Comparison of ENCODE assay signal across 16 cellular contexts in genomic region chr10:125082881-125083575, GRCh38.
A peak's percentile ranks its signal among the peaks of the same experiment; 100 is the strongest.
DNase-seq lines count a peak whose midpoint lies in the region; ATAC-seq and TF ChIP-seq lines count a peak whose summit lies in the region.
"Had no signal": no experiment of that assay in that cellular context is flagged by ENCODE, and none has a peak within 500 bp of the region (broad histone marks: within the 10 kb centered on the region; RNA-seq: fewer than 3 reads in every experiment).

No MANE protein-coding gene starts in this region.

- no peak overlapping the region for H3K27ac Mint-ChIP-seq in activated T-helper 17 cell treated with anti-CD3 and anti-CD28 coated beads, Interleukin-2, amount 50 U/mL, for 72 hours
- H3K27ac Mint-ChIP-seq: activated CD4-positive, alpha-beta T cell treated with anti-CD3 and anti-CD28 coated beads for 36 hours; naive thymus-derived CD4-positive, alpha-beta T cell had no signal

- H4K20me1 ChIP-seq in IMR-90 (ENCODE audit: insufficient read depth, low read length): peaks cover 26% of the 10 kb centered on the region

- H3K4ac ChIP-seq in IMR-90 (ENCODE audit: low read depth, low read length): peak overlapping the region; percentile 75

- H3K36me3 ChIP-seq in IMR-90 (ENCODE audit: control insufficient read depth, insufficient read depth, low read length) (peaks cover 10% of the 10 kb centered on the region), brain microvascular endothelial cell (replicated peaks) (peaks cover 7% of the 10 kb centered on the region), lung (ENCODE audit: control insufficient read depth in 2 of 2, insufficient read depth in 2 of 2, low read length in 2 of 2) (peaks cover 0 to 11% of the 10 kb centered on the region in 2 donors), stomach (peaks cover 7 to 33% (median 19%) of the 10 kb centered on the region in 4 donors)

- dilution Hi-C loops in IMR-90 (cut with HindIII; ENCODE audit: low sequenced_read_pairs, unreplicated experiment): no loop called here

- H3K56ac ChIP-seq in IMR-90 (ENCODE audit: extremely low read depth, insufficient read depth, low read length): no peak overlapping the region

- peak overlapping the region; percentile 15; the same call in 1 of the 2 replicates for H3K9ac ChIP-seq in IMR-90 (ENCODE audit: low read depth, low read length)

- H3K27me3 ChIP-seq in IMR-90 (ENCODE audit: control insufficient read depth, insufficient read depth, low read length): no peaks in the 10 kb centered on the region
- H3K27me3 ChIP-seq in brain microvascular endothelial cell (replicated peaks): no peaks in the 10 kb centered on the region
- no peaks in the 10 kb centered on the region for H3K27me3 ChIP-seq in lung (ENCODE audit: control insufficient read depth, insufficient read depth)
- no peaks in the 10 kb centered on the region for H3K27me3 ChIP-seq in stomach
- H3K27me3 ChIP-seq: left lung, suprapubic skin had no signal

- H2BK20ac ChIP-seq in IMR-90 (ENCODE audit: low read depth, low read length): peak overlapping the region; percentile 35

- H2BK120ac ChIP-seq in IMR-90 (ENCODE audit: low read depth, low read length): peak overlapping the region; percentile 76

- H3K9me3 Mint-ChIP-seq in activated T-helper 17 cell treated with anti-CD3 and anti-CD28 coated beads, Interleukin-2, amount 50 U/mL, for 72 hours: no peaks in the 10 kb centered on the region
- H3K9me3 Mint-ChIP-seq: naive thymus-derived CD4-positive, alpha-beta T cell had no signal

- H4K5ac ChIP-seq in IMR-90 (ENCODE audit: low read depth, low read length): peak overlapping the region; percentile 35; the same call in 1 of the 2 replicates

- peak overlapping the region; percentile 40; the same call in 1 of the 2 replicates for H3K23ac ChIP-seq in IMR-90 (ENCODE audit: low read depth, low read length)

- peak overlapping the region; percentile 63 for H2AK5ac ChIP-seq in IMR-90 (ENCODE audit: low read depth, low read length)

- H2BK5ac ChIP-seq in IMR-90 (ENCODE audit: low read depth, low read length, poor library complexity, severe bottlenecking): peak overlapping the region; percentile 80

- H2BK15ac ChIP-seq in IMR-90 (ENCODE audit: low read depth, low read length): peak overlapping the region; percentile 17; the same call in 2 of the 3 replicates

- peaks cover 41% of the 10 kb centered on the region for H3K9me1 ChIP-seq in IMR-90 (ENCODE audit: insufficient read depth, low read length)

- ATAC-seq in IMR-90 (ENCODE audit: low read depth): no peak
- ATAC-seq in lung (ENCODE audit: insufficient read depth, low FRiP score): no peak
- ATAC-seq in activated T-helper 17 cell treated with anti-CD3 and anti-CD28 coated beads, Interleukin-2, amount 50 U/mL, for 72 hours (replicated peaks): no peak
- ATAC-seq: activated CD4-positive, alpha-beta T cell treated with anti-CD3 and anti-CD28 coated beads for 36 hours; naive thymus-derived CD4-positive, alpha-beta T cell had no signal

- in situ Hi-C loops in IMR-90 (cut with MboI; ENCODE audit: low sequenced_read_pairs): no loop called here
- in situ Hi-C loops in brain microvascular endothelial cell (cut with HindIII; ENCODE audit: low pct_ligation_motif_present, low sequenced_read_pairs): no loop called here

- H3K9me3 ChIP-seq in IMR-90 (ENCODE audit: control insufficient read depth, insufficient read depth, low read length) (no peaks in the 10 kb centered on the region), lung (ENCODE audit: control insufficient read depth in 2 of 2, insufficient read depth in 1 of 2, low read length in 1 of 2) (no peaks in the 10 kb centered on the region), stomach (no peaks in the 10 kb centered on the region)
- H3K9me3 ChIP-seq: left lung, suprapubic skin had no signal

- TF ChIP-seq POLR2A in IMR-90 (IDR thresholded peaks at IDR 0.05; ENCODE audit: low read depth, low read length) (no peak), stomach (IDR thresholded peaks at IDR 0.05) (no peak)

- DNase-seq in IMR-90 (no peak), brain microvascular endothelial cell (no peak), lung (ENCODE audit: low spot score) (no peak), stomach (no peak), GF-D8 (lab: John Stamatoyannopoulos, UW) (no peak), KG1 (lab: John Stamatoyannopoulos, UW) (no peak)
- DNase-seq: activated CD4-positive, alpha-beta T cell treated with anti-CD3 and anti-CD28 coated beads for 36 hours; activated gamma-delta T cell treated with Interleukin-2 at 50 U/mL for 16 hours; hypothalamus; left lung; MM.1S; naive thymus-derived CD4-positive, alpha-beta T cell; NCI-H187; T-helper 9 cell had no signal

- no peaks in the 10 kb centered on the region for H3K36me3 Mint-ChIP-seq in activated T-helper 17 cell treated with anti-CD3 and anti-CD28 coated beads, Interleukin-2, amount 50 U/mL, for 72 hours (ENCODE audit: low read depth)
- H3K36me3 Mint-ChIP-seq: naive thymus-derived CD4-positive, alpha-beta T cell had no signal

- H3K4me3 ChIP-seq in IMR-90 (ENCODE audit: insufficient read depth, low read depth, low read length): no peak overlapping the region
- no peak overlapping the region for H3K4me3 ChIP-seq in brain microvascular endothelial cell (ENCODE audit: low read depth, low read length)
- no peak overlapping the region for H3K4me3 ChIP-seq in lung
- no peak overlapping the region for H3K4me3 ChIP-seq in stomach
- H3K4me3 ChIP-seq: left lung, suprapubic skin had no signal

- H4K91ac ChIP-seq in IMR-90 (ENCODE audit: insufficient read depth, low read depth, low read length): peak overlapping the region; percentile 79

- POLR2A ChIA-PET in IMR-90 (lab: Charles Lee; ENCODE audit: unreplicated experiment): no interaction called here

- 43% methylated on average over 4 of the region's 15 CpGs; no CpG with 5 or more reads in 1 of the 2 experiments for WGBS in IMR-90 (ENCODE audit: extremely low coverage in 2 of 2, insufficient read length in 1 of 2), 2 experiments
- 85% methylated on average over 15 of the region's 15 CpGs for WGBS in lung, 2 donors
- 72 to 88% (median 75%) methylated on average over 14 to 15 of the region's 15 CpGs for WGBS in stomach, 5 donors

- intact Hi-C loops in IMR-90 (cut with micrococcal nuclease): no loop called here
- intact Hi-C loops in stomach (cut with DNase I; ENCODE audit: low total_unique reads): no loop called here

- H3K4me2 ChIP-seq in IMR-90 (ENCODE audit: low read depth, low read length): peak overlapping the region; percentile 13

- CTCF ChIA-PET in IMR-90 (lab: Yijun Ruan, JAX): no interaction called here

- peak overlapping the region; percentile 62 for H3K18ac ChIP-seq in IMR-90 (ENCODE audit: low read depth, low read length)

- H3K27me3 Mint-ChIP-seq in activated T-helper 17 cell treated with anti-CD3 and anti-CD28 coated beads, Interleukin-2, amount 50 U/mL, for 72 hours: peaks cover 5% of the 10 kb centered on the region
- H3K27me3 Mint-ChIP-seq: activated CD4-positive, alpha-beta T cell treated with anti-CD3 and anti-CD28 coated beads for 36 hours had no signal

- peak overlapping the region; percentile 48 for H3K27ac ChIP-seq in IMR-90 (ENCODE audit: insufficient read depth, low read length)
- peak overlapping the region; percentile 98 for H3K27ac ChIP-seq in brain microvascular endothelial cell
- H3K27ac ChIP-seq in lung (ENCODE audit: low read depth in 1 of 2, low read length in 1 of 2): peak overlapping the region; percentile 34 to 56
- peak overlapping the region; percentile 7 to 82 (median 78) for H3K27ac ChIP-seq in stomach
- H3K27ac ChIP-seq: suprapubic skin had no signal

- peak overlapping the region; percentile 59 for H3K14ac ChIP-seq in IMR-90 (replicated peaks; ENCODE audit: low read depth, low read length)

- peaks cover 41 to 84% of the 10 kb centered on the region in 2 experiments for H3K79me1 ChIP-seq in IMR-90 (ENCODE audit: low read depth in 1 of 2, low read length in 2 of 2)

- H3K4me3 Mint-ChIP-seq in activated T-helper 17 cell treated with anti-CD3 and anti-CD28 coated beads, Interleukin-2, amount 50 U/mL, for 72 hours: no peak overlapping the region
- H3K4me3 Mint-ChIP-seq: activated CD4-positive, alpha-beta T cell treated with anti-CD3 and anti-CD28 coated beads for 36 hours; naive thymus-derived CD4-positive, alpha-beta T cell had no signal

- no peak for TF ChIP-seq CTCF in IMR-90 (conservative IDR thresholded peaks at IDR 0.05; ENCODE audit: low read depth, low read length)
- TF ChIP-seq CTCF in brain microvascular endothelial cell (IDR thresholded peaks at IDR 0.05; ENCODE audit: low read depth, low read length, missing control alignments): no peak
- TF ChIP-seq CTCF in lung (IDR thresholded peaks at IDR 0.05; ENCODE audit: control extremely low read depth, extremely low read depth): no peak
- no peak for TF ChIP-seq CTCF in stomach (IDR thresholded peaks at IDR 0.05)

- TF ChIP-seq RAD21 in IMR-90 (IDR thresholded peaks at IDR 0.05; ENCODE audit: low read length): no peak

- no peak overlapping the region for H2AFZ ChIP-seq in IMR-90 (replicated peaks; ENCODE audit: low read length, poor library complexity)

- H3K4me1 ChIP-seq in IMR-90 (ENCODE audit: control insufficient read depth, insufficient read depth, low read length) (peaks cover 27% of the 10 kb centered on the region), lung (ENCODE audit: control insufficient read depth in 2 of 2, insufficient read depth in 2 of 2, low read length in 2 of 2) (peaks cover 11 to 25% of the 10 kb centered on the region in 2 donors), stomach (peaks cover 23 to 76% (median 45%) of the 10 kb centered on the region in 4 donors)

- TF ChIP-seq EP300 in stomach (IDR thresholded peaks at IDR 0.05): no peak

- H3K4me1 Mint-ChIP-seq in activated T-helper 17 cell treated with anti-CD3 and anti-CD28 coated beads, Interleukin-2, amount 50 U/mL, for 72 hours: no peaks in the 10 kb centered on the region
- H3K4me1 Mint-ChIP-seq: activated CD4-positive, alpha-beta T cell treated with anti-CD3 and anti-CD28 coated beads for 36 hours had no signal

- peak overlapping the region; percentile 61 to 67 for H4K8ac ChIP-seq in IMR-90 (ENCODE audit: low read depth in 2 of 2, low read length in 2 of 2)

- BruUV-seq in IMR-90 (replicated peaks; lab: Mats Ljungman, UMichigan): no TSS peak

- H2AK9ac ChIP-seq in IMR-90 (replicated peaks; ENCODE audit: low read depth, low read length, poor library complexity): peak overlapping the region; percentile 19

TF ChIP-seq in IMR-90, 13 proteins besides CTCF, POLR2A, EP300 and RAD21 (continues in another document):
- TF ChIP-seq FOS (IDR thresholded peaks at IDR 0.05; ENCODE audit: low read depth, low read length) (no peak), BHLHE40 (IDR thresholded peaks at IDR 0.05; ENCODE audit: low read depth, low read length) (no peak), NFE2L2 (IDR thresholded peaks at IDR 0.05; ENCODE audit: low read depth, low read length) (no peak), SMC3 (IDR thresholded peaks at IDR 0.05; ENCODE audit: low read depth, low read length) (no peak)

Comparison
In these comparisons a context has a peak if more than half of its experiments do, and no peak if none do; other contexts are left out.
1. H3K27ac ChIP-seq: peak in every context shown above with its lines; median percentile 98 in brain microvascular endothelial cell; 78 in stomach; 48 in IMR-90; 45 in lung.